In genomic region chr4:70722199-70722791, GRCh38 we compare ENCODE assay signal across 8 cellular contexts. TPM values are rescaled to one million over a fixed set of nuclear protein-coding genes. Genes with fewer than 3 reads are reported as not detected.
DNase-seq lines count a peak whose midpoint lies in the region; ATAC-seq and TF ChIP-seq lines count a peak whose summit lies in the region.

No MANE protein-coding gene starts in this region.

- ATAC-seq in HG02973 (IDR thresholded peaks at IDR 0.05; ENCODE audit: unreplicated experiment) (no peak), HG02763 (IDR thresholded peaks at IDR 0.05; ENCODE audit: unreplicated experiment) (no peak)

- H3K36me3 Mint-ChIP-seq in activated T-helper 1 cell treated with anti-CD3 and anti-CD28 coated beads, Interleukin-12 subunit alpha, Interleukin-12 subunit beta, Interleukin-2, Interleukin-4 antibody, amounts not matched to agents 30 ng/mL and 10 ng/mL and 1 ng/mL, durations not matched to agents 14 hours and 24 hours and 36 hours (ENCODE audit: low read depth): no peaks in the 10 kb centered on the region
- no peaks in the 10 kb centered on the region for H3K36me3 Mint-ChIP-seq in activated CD4-positive, alpha-beta memory T cell treated with anti-CD3 and anti-CD28 coated beads for 36 hours
- peaks cover 2% of the 10 kb centered on the region for H3K36me3 Mint-ChIP-seq in progenitor cell of endocrine pancreas (ENCODE audit: insufficient read depth)

- intact Hi-C loops in activated T-helper 1 cell treated with anti-CD3 and anti-CD28 coated beads, Interleukin-12 subunit alpha, Interleukin-12 subunit beta, Interleukin-2, Interleukin-4 antibody, amounts not matched to agents 30 ng/mL and 10 ng/mL and 1 ng/mL, durations not matched to agents 14 hours and 24 hours and 36 hours (cut with micrococcal nuclease): no loop called here
- intact Hi-C loops in activated CD4-positive, alpha-beta memory T cell treated with anti-CD3 and anti-CD28 coated beads for 36 hours (cut with micrococcal nuclease): loop anchor here (1.0 kb wide), 1 partner anchor 12 kb away; no protein-coding TSS in a partner anchor

- peak overlapping the region; percentile 56 for H3K4me3 ChIP-seq in fibroblast of mammary gland (ENCODE audit: control insufficient read depth, low read depth, low read length)

- H3K27me3 Mint-ChIP-seq in activated T-helper 1 cell treated with anti-CD3 and anti-CD28 coated beads, Interleukin-12 subunit alpha, Interleukin-12 subunit beta, Interleukin-2, Interleukin-4 antibody, amounts not matched to agents 30 ng/mL and 10 ng/mL and 1 ng/mL, durations not matched to agents 14 hours and 24 hours and 36 hours (ENCODE audit: insufficient read depth): no peaks in the 10 kb centered on the region
- no peaks in the 10 kb centered on the region for H3K27me3 Mint-ChIP-seq in activated CD4-positive, alpha-beta memory T cell treated with anti-CD3 and anti-CD28 coated beads for 36 hours
- no peaks in the 10 kb centered on the region for H3K27me3 Mint-ChIP-seq in progenitor cell of endocrine pancreas

- CTCF ChIA-PET in activated CD4-positive, alpha-beta memory T cell treated with anti-CD3 and anti-CD28 coated beads for 36 hours (lab: Charles Lee): no interaction called here

- no peaks in the 10 kb centered on the region for H3K9me3 Mint-ChIP-seq in activated T-helper 1 cell treated with anti-CD3 and anti-CD28 coated beads, Interleukin-12 subunit alpha, Interleukin-12 subunit beta, Interleukin-2, Interleukin-4 antibody, amounts not matched to agents 30 ng/mL and 10 ng/mL and 1 ng/mL, durations not matched to agents 14 hours and 24 hours and 36 hours
- no peaks in the 10 kb centered on the region for H3K9me3 Mint-ChIP-seq in activated CD4-positive, alpha-beta memory T cell treated with anti-CD3 and anti-CD28 coated beads for 36 hours
- H3K9me3 Mint-ChIP-seq in progenitor cell of endocrine pancreas (ENCODE audit: low read depth): no peaks in the 10 kb centered on the region

- TF ChIP-seq CTCF in fibroblast of mammary gland (conservative IDR thresholded peaks at IDR 0.05; ENCODE audit: control insufficient read depth, insufficient read depth, low read depth, low read length): no peak
- TF ChIP-seq CTCF in progenitor cell of endocrine pancreas (IDR thresholded peaks at IDR 0.05; ENCODE audit: unreplicated experiment): no peak

- POLR2A ChIA-PET in activated CD4-positive, alpha-beta memory T cell treated with anti-CD3 and anti-CD28 coated beads for 36 hours (lab: Charles Lee): interaction anchor here (1.1 to 1.2 kb wide), 2 partner anchors 10 to 18 kb away, joined by 3 read pairs; no protein-coding TSS in a partner anchor

- no peak overlapping the region for H3K27ac Mint-ChIP-seq in activated T-helper 1 cell treated with anti-CD3 and anti-CD28 coated beads, Interleukin-12 subunit alpha, Interleukin-12 subunit beta, Interleukin-2, Interleukin-4 antibody, amounts not matched to agents 30 ng/mL and 10 ng/mL and 1 ng/mL, durations not matched to agents 14 hours and 24 hours and 36 hours
- H3K27ac Mint-ChIP-seq in activated CD4-positive, alpha-beta memory T cell treated with anti-CD3 and anti-CD28 coated beads for 36 hours: no peak overlapping the region
- peak overlapping the region; percentile 75 for H3K27ac Mint-ChIP-seq in progenitor cell of endocrine pancreas

- H3K4me1 Mint-ChIP-seq in activated T-helper 1 cell treated with anti-CD3 and anti-CD28 coated beads, Interleukin-12 subunit alpha, Interleukin-12 subunit beta, Interleukin-2, Interleukin-4 antibody, amounts not matched to agents 30 ng/mL and 10 ng/mL and 1 ng/mL, durations not matched to agents 14 hours and 24 hours and 36 hours (ENCODE audit: low read depth): peaks cover 15% of the 10 kb centered on the region
- H3K4me1 Mint-ChIP-seq in activated CD4-positive, alpha-beta memory T cell treated with anti-CD3 and anti-CD28 coated beads for 36 hours (ENCODE audit: low read depth): peaks cover 23% of the 10 kb centered on the region
- peaks cover 18% of the 10 kb centered on the region for H3K4me1 Mint-ChIP-seq in progenitor cell of endocrine pancreas (ENCODE audit: low read depth)

- DNase-seq in activated T-helper 1 cell treated with Interleukin-2 at 50 U/mL for 16 hours (ENCODE audit: low read depth): peak; percentile 9
- no peak for DNase-seq in activated T-helper 1 cell treated with anti-CD3 and anti-CD28 coated beads, Interleukin-12 subunit alpha, Interleukin-12 subunit beta, Interleukin-2, Interleukin-4 antibody, amounts not matched to agents 30 ng/mL and 10 ng/mL and 1 ng/mL, durations not matched to agents 14 hours and 24 hours and 36 hours (ENCODE audit: low spot score)
- peak; percentile 47 for DNase-seq in activated CD4-positive, alpha-beta memory T cell treated with anti-CD3 and anti-CD28 coated beads for 36 hours
- DNase-seq in fibroblast of mammary gland (ENCODE audit: low read depth): peak; percentile 88
- no peak for DNase-seq in progenitor cell of endocrine pancreas (ENCODE audit: low spot score, unreplicated experiment)
- no peak for DNase-seq in T-helper 9 cell

- H3K4me3 Mint-ChIP-seq in activated T-helper 1 cell treated with anti-CD3 and anti-CD28 coated beads, Interleukin-12 subunit alpha, Interleukin-12 subunit beta, Interleukin-2, Interleukin-4 antibody, amounts not matched to agents 30 ng/mL and 10 ng/mL and 1 ng/mL, durations not matched to agents 14 hours and 24 hours and 36 hours: no peak overlapping the region
- H3K4me3 Mint-ChIP-seq in activated CD4-positive, alpha-beta memory T cell treated with anti-CD3 and anti-CD28 coated beads for 36 hours: no peak overlapping the region
- H3K4me3 Mint-ChIP-seq in progenitor cell of endocrine pancreas (ENCODE audit: low read depth): no peak overlapping the region

RNA-seq across cellular contexts. Expression of gene RUFY3, which starts 0.5 kb away (rescaled TPM):
- 12.5 and 13.4 TPM in 2 replicates for total RNA-seq in activated T-helper 1 cell treated with anti-CD3 and anti-CD28 coated beads, Interleukin-12 subunit alpha, Interleukin-12 subunit beta, Interleukin-2, Interleukin-4 antibody, amounts not matched to agents 30 ng/mL and 10 ng/mL and 1 ng/mL, durations not matched to agents 14 hours and 24 hours and 36 hours
- 10 to 100 TPM; 15.8 to 17.2 TPM for total RNA-seq in activated CD4-positive, alpha-beta memory T cell treated with anti-CD3 and anti-CD28 coated beads for 36 hours
- 103 TPM in 2 replicates for total RNA-seq in progenitor cell of endocrine pancreas

RNA-seq across cellular contexts. Expression of gene UTP3, which starts 34.0 kb away (rescaled TPM):
- total RNA-seq in activated T-helper 1 cell treated with anti-CD3 and anti-CD28 coated beads, Interleukin-12 subunit alpha, Interleukin-12 subunit beta, Interleukin-2, Interleukin-4 antibody, amounts not matched to agents 30 ng/mL and 10 ng/mL and 1 ng/mL, durations not matched to agents 14 hours and 24 hours and 36 hours: 51.5 and 52.8 TPM in 2 replicates
- 10 to 100 TPM; 33.6 to 35.5 TPM for total RNA-seq in activated CD4-positive, alpha-beta memory T cell treated with anti-CD3 and anti-CD28 coated beads for 36 hours
- total RNA-seq in progenitor cell of endocrine pancreas: 25.5 and 27.7 TPM in 2 replicates

RNA-seq across cellular contexts. Expression of gene JCHAIN, which starts 56.0 kb away (rescaled TPM):
- total RNA-seq in activated T-helper 1 cell treated with anti-CD3 and anti-CD28 coated beads, Interleukin-12 subunit alpha, Interleukin-12 subunit beta, Interleukin-2, Interleukin-4 antibody, amounts not matched to agents 30 ng/mL and 10 ng/mL and 1 ng/mL, durations not matched to agents 14 hours and 24 hours and 36 hours: not detected in 2 replicates
- total RNA-seq in activated CD4-positive, alpha-beta memory T cell treated with anti-CD3 and anti-CD28 coated beads for 36 hours: not detected
- total RNA-seq in progenitor cell of endocrine pancreas: not detected in 2 replicates

Comparison
In these comparisons a context has a peak if more than half of its experiments do, and no peak if none do; other contexts are left out.
1. DNase-seq: peak in activated T-helper 1 cell treated with Interleukin-2 at 50 U/mL for 16 hours (single experiment), activated CD4-positive, alpha-beta memory T cell treated with anti-CD3 and anti-CD28 coated beads for 36 hours (single experiment) and fibroblast of mammary gland (single experiment); none in activated T-helper 1 cell treated with anti-CD3 and anti-CD28 coated beads, Interleukin-12 subunit alpha, Interleukin-12 subunit beta, Interleukin-2, Interleukin-4 antibody, amounts not matched to agents 30 ng/mL and 10 ng/mL and 1 ng/mL, durations not matched to agents 14 hours and 24 hours and 36 hours (single experiment), progenitor cell of endocrine pancreas (single experiment) and T-helper 9 cell (single experiment).